8 cellular contexts compared by ENCODE assay signal in genomic region chr18:35972197-35973000, GRCh38.
DNase-seq lines count a peak whose midpoint lies in the region; ATAC-seq and TF ChIP-seq lines count a peak whose summit lies in the region.

RMP24 (plus strand) TSS chr18:35972679.

- peak within 1 kb of the TSS; percentile 33; the same call in 1 of the 2 replicates for H3K18ac ChIP-seq in IMR-90 (ENCODE audit: low read depth, low read length)

- in situ Hi-C loops in IMR-90 (cut with MboI; ENCODE audit: low sequenced_read_pairs): loop anchor here (25.0 kb wide), 2 partner anchors 585 to 735 kb away; partner anchors contain the start of genes ZNF396 and ZNF397

- H3K4me3 ChIP-seq in IMR-90 (ENCODE audit: insufficient read depth, low read depth, low read length) (peak within 1 kb of the TSS; percentile 91), OCI-LY7 (ENCODE audit: low read depth, low read length, poor library complexity, severe bottlenecking) (peak within 1 kb of the TSS; percentile 96), mucosa of rectum (ENCODE audit: low read length in 2 of 2) (peak within 1 kb of the TSS; percentile 83 to 87)

- H4K5ac ChIP-seq in IMR-90 (ENCODE audit: low read depth, low read length): peak within 1 kb of the TSS; percentile 79

- H3K9me3 ChIP-seq in IMR-90 (ENCODE audit: control insufficient read depth, insufficient read depth, low read length): no peaks in the 10 kb centered on the region
- H3K9me3 ChIP-seq in OCI-LY7 (ENCODE audit: low read length): no peaks in the 10 kb centered on the region
- H3K9me3 ChIP-seq in mucosa of rectum (ENCODE audit: control insufficient read depth in 2 of 2, low read length in 2 of 2): no peaks in the 10 kb centered on the region

- H3K23ac ChIP-seq in IMR-90 (ENCODE audit: low read depth, low read length): peak within 1 kb of the TSS; percentile 96

- H2AFZ ChIP-seq in IMR-90 (replicated peaks; ENCODE audit: low read length, poor library complexity) (peak within 1 kb of the TSS; percentile 99), OCI-LY7 (ENCODE audit: low read length) (peak within 1 kb of the TSS; percentile 78)

- H3K27me3 ChIP-seq in IMR-90 (ENCODE audit: control insufficient read depth, insufficient read depth, low read length) (no peaks in the 10 kb centered on the region), mucosa of rectum (ENCODE audit: control insufficient read depth in 2 of 2, insufficient read depth in 2 of 2, low read length in 2 of 2) (no peaks in the 10 kb centered on the region)

- H3K9me2 ChIP-seq in OCI-LY7 (ENCODE audit: insufficient read depth, low read length): no peaks in the 10 kb centered on the region

- H3K27ac ChIP-seq in IMR-90 (ENCODE audit: insufficient read depth, low read length) (peak within 1 kb of the TSS; percentile 85), OCI-LY7 (ENCODE audit: low read depth, low read length, poor library complexity, severe bottlenecking) (peak within 1 kb of the TSS; percentile 68), mucosa of rectum (ENCODE audit: low read depth in 2 of 2, low read length in 2 of 2) (peak within 1 kb of the TSS; percentile 85 to 90)

- peak within 1 kb of the TSS; percentile 79 for H4K91ac ChIP-seq in IMR-90 (ENCODE audit: insufficient read depth, low read depth, low read length)

- peak within 1 kb of the TSS; percentile 99 for H3K4me2 ChIP-seq in IMR-90 (ENCODE audit: low read depth, low read length)
- H3K4me2 ChIP-seq in OCI-LY7 (ENCODE audit: low read length): peak within 1 kb of the TSS; percentile 87

- BruUV-seq in IMR-90 (replicated peaks; lab: Mats Ljungman, UMichigan) (no TSS peak), OCI-LY7 (replicated peaks; lab: Mats Ljungman, UMichigan) (no TSS peak)

- no peak within 1 kb of the TSS for H2BK20ac ChIP-seq in IMR-90 (ENCODE audit: low read depth, low read length)

- CTCF ChIA-PET in IMR-90 (lab: Yijun Ruan, JAX): no interaction called here
- CTCF ChIA-PET in OCI-LY7 (lab: Charles Lee; ENCODE audit: unreplicated experiment): interaction anchor here (0.6 kb wide), 1 partner anchor 259 kb away, joined by 3 read pairs; no protein-coding TSS in a partner anchor

- no peak for TF ChIP-seq RAD21 in IMR-90 (IDR thresholded peaks at IDR 0.05; ENCODE audit: low read length)

- TF ChIP-seq CTCF in IMR-90 (conservative IDR thresholded peaks at IDR 0.05; ENCODE audit: low read depth, low read length) (no peak), OCI-LY7 (conservative IDR thresholded peaks at IDR 0.05; ENCODE audit: low read length) (no peak)

- intact Hi-C loops in IMR-90 (cut with micrococcal nuclease) (loop anchor here (1.0 kb wide), 1 partner anchor 216 kb away; no protein-coding TSS in a partner anchor), OCI-LY7 (cut with micrococcal nuclease; ENCODE audit: unreplicated experiment) (loop anchor here (10.0 kb wide), 2 partner anchors 388 to 998 kb away; partner anchors contain the start of gene GALNT1)

- peak within 1 kb of the TSS; percentile 97 for H2AK9ac ChIP-seq in IMR-90 (replicated peaks; ENCODE audit: low read depth, low read length, poor library complexity)

- H3K14ac ChIP-seq in IMR-90 (replicated peaks; ENCODE audit: low read depth, low read length): peak within 1 kb of the TSS; percentile 90

- H4K20me1 ChIP-seq in IMR-90 (ENCODE audit: insufficient read depth, low read length) (no peaks in the 10 kb centered on the region; the same call in 1 of the 2 replicates), OCI-LY7 (ENCODE audit: insufficient read depth, low read length) (no peaks in the 10 kb centered on the region)

- H2BK15ac ChIP-seq in IMR-90 (ENCODE audit: low read depth, low read length): peak within 1 kb of the TSS; percentile 58; the same call in 1 of the 3 replicates

- H3K56ac ChIP-seq in IMR-90 (ENCODE audit: extremely low read depth, insufficient read depth, low read length): peak within 1 kb of the TSS; percentile 80

- H4K8ac ChIP-seq in IMR-90 (ENCODE audit: low read depth in 2 of 2, low read length in 2 of 2): peak within 1 kb of the TSS; percentile 92 to 95

- ATAC-seq in GM21529 (IDR thresholded peaks at IDR 0.05; ENCODE audit: unreplicated experiment) (peak; percentile 93), IMR-90 (ENCODE audit: low read depth) (peak; percentile 98)

- H3K9me1 ChIP-seq in IMR-90 (ENCODE audit: insufficient read depth, low read length): no peaks in the 10 kb centered on the region

- peak within 1 kb of the TSS; percentile 89 for H3K4ac ChIP-seq in IMR-90 (ENCODE audit: low read depth, low read length)

- H3K79me2 ChIP-seq in OCI-LY7 (ENCODE audit: insufficient read depth, low read depth, low read length): peaks cover 13% of the 10 kb centered on the region; the same call in 1 of the 2 replicates

- H3K79me1 ChIP-seq in IMR-90 (ENCODE audit: low read depth in 1 of 2, low read length in 2 of 2): peaks cover 23 to 28% of the 10 kb centered on the region in 2 experiments

- TF ChIP-seq POLR2A in IMR-90 (IDR thresholded peaks at IDR 0.05; ENCODE audit: low read depth, low read length) (peak; percentile 82), erythroblast (IDR thresholded peaks at IDR 0.05; ENCODE audit: low read length) (peak; percentile 88)

- dilution Hi-C loops in IMR-90 (cut with HindIII; ENCODE audit: low sequenced_read_pairs, unreplicated experiment): no loop called here

- DNase-seq in DMS114 treated with DMSO at 0.1 percent for 48 hours (lab: John Stamatoyannopoulos, UW; ENCODE audit: unreplicated experiment) (peak; percentile 77), IMR-90 (peak; percentile 96), OCI-LY7 (ENCODE audit: low spot score) (peak; percentile 91), activated T-cell treated with anti-CD3 and anti-CD28 coated beads for 48 hours (ENCODE audit: low read depth) (peak; percentile 91), erythroblast (lab: John Stamatoyannopoulos, UW) (peak; percentile 99 to 100)
- DNase-seq in stimulated activated CD8-positive, alpha-beta memory T cell treated with anti-CD3 and anti-CD28 coated beads, Interleukin-4, amount 100 ng/mL, for 4 hours (ENCODE audit: low read depth in 2 of 2, low spot score in 1 of 2): peak; percentile 84 to 86

- POLR2A ChIA-PET in IMR-90 (lab: Charles Lee; ENCODE audit: unreplicated experiment) (interaction anchor here (0.6 to 0.7 kb wide), 2 partner anchors 253 to 358 kb away, joined by 7 to 10 read pairs; no protein-coding TSS in a partner anchor), OCI-LY7 (lab: Charles Lee) (interaction anchor here (0.6 to 0.7 kb wide), 3 partner anchors 61 to 135 kb away, joined by 3 to 4 read pairs (median 4); no protein-coding TSS in a partner anchor)

- H3K4me1 ChIP-seq in IMR-90 (ENCODE audit: control insufficient read depth, insufficient read depth, low read length) (peaks cover 5% of the 10 kb centered on the region), OCI-LY7 (ENCODE audit: insufficient read depth, low read length, poor library complexity, severe bottlenecking) (peaks cover 14% of the 10 kb centered on the region), mucosa of rectum (ENCODE audit: control insufficient read depth in 2 of 2, insufficient read depth in 2 of 2, low read length in 2 of 2) (peaks cover 7 to 11% of the 10 kb centered on the region in 2 donors)

- H3K36me3 ChIP-seq in IMR-90 (ENCODE audit: control insufficient read depth, insufficient read depth, low read length) (peaks cover 5% of the 10 kb centered on the region), OCI-LY7 (ENCODE audit: insufficient read depth, low read length) (peaks cover 24% of the 10 kb centered on the region), mucosa of rectum (ENCODE audit: control insufficient read depth in 2 of 2, insufficient read depth in 2 of 2, low read length in 2 of 2) (peaks cover 5 to 9% of the 10 kb centered on the region in 2 donors)

- H2BK120ac ChIP-seq in IMR-90 (ENCODE audit: low read depth, low read length): peak within 1 kb of the TSS; percentile 91

- H3K9ac ChIP-seq in IMR-90 (ENCODE audit: low read depth, low read length): peak within 1 kb of the TSS; percentile 96
- H3K9ac ChIP-seq in mucosa of rectum (ENCODE audit: low read depth in 1 of 2, low read length in 2 of 2): peak within 1 kb of the TSS; percentile 79 to 80

- peak within 1 kb of the TSS; percentile 43; the same call in 1 of the 2 replicates for H2AK5ac ChIP-seq in IMR-90 (ENCODE audit: low read depth, low read length)

- H2BK5ac ChIP-seq in IMR-90 (ENCODE audit: low read depth, low read length, poor library complexity, severe bottlenecking): peak within 1 kb of the TSS; percentile 80

- WGBS in IMR-90 (ENCODE audit: extremely low coverage in 2 of 2, insufficient read length in 1 of 2), 2 experiments: 1% methylated on average over 38 of the region's 73 CpGs; no CpG with 5 or more reads in 1 of the 2 experiments

TF ChIP-seq in IMR-90, 13 proteins besides CTCF, POLR2A, EP300 and RAD21:
- TF ChIP-seq MAZ (IDR thresholded peaks at IDR 0.05; ENCODE audit: borderline replicate concordance, low read depth, low read length) (peak; percentile 70; the same call in 1 of the 2 replicates), CHD1 (IDR thresholded peaks at IDR 0.05; ENCODE audit: low read depth, low read length) (0 out of 2 replicates have a peak, but pooled peaks have one; percentile 70), RFX5 (IDR thresholded peaks at IDR 0.05; ENCODE audit: low read depth, low read length) (no peak), CEBPB (IDR thresholded peaks at IDR 0.05; ENCODE audit: low read depth, low read length) (no peak), SMC3 (IDR thresholded peaks at IDR 0.05; ENCODE audit: low read depth, low read length) (no peak), NFE2L2 (IDR thresholded peaks at IDR 0.05; ENCODE audit: low read depth, low read length) (no peak), MXI1 (IDR thresholded peaks at IDR 0.05; ENCODE audit: borderline replicate concordance, low read depth, low read length) (no peak; the same call in none of the 2 replicates), BHLHE40 (IDR thresholded peaks at IDR 0.05; ENCODE audit: low read depth, low read length) (peak; percentile 2; the same call in 1 of the 2 replicates), FOS (IDR thresholded peaks at IDR 0.05; ENCODE audit: low read depth, low read length) (no peak)

Comparison
In these comparisons a context has a peak if more than half of its experiments do, and no peak if none do; other contexts are left out.
1. Peak in every context shown above with its lines: DNase-seq, ATAC-seq, H3K4me3 ChIP-seq and H3K27ac ChIP-seq.